ENCODE assay signal across 9 cellular contexts in the genomic region with DNA sequence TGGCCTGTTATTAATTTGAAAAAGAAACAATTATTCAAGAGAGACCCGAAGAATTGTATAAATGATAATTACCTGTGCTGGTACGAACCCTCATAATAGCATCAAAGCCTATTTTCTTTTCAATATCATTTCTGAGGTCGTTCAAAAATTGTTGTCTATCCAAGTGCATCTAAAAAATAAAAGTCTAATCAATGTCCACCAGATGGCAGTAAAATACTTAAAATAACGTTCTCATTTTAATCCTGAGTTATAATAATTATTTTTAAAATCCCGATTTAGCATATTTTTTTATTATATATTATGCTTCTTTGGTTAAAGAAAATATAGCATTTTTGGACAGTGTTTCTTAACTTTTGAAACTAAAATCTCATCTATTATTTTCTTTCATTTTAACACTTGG. TPM values are rescaled to one million over a fixed set of nuclear protein-coding genes. Genes with fewer than 3 reads are reported as not detected.
A peak's percentile ranks its signal among the peaks of the same experiment; 100 is the strongest.
DNase-seq lines count a peak whose midpoint lies in the region; ATAC-seq, FAIRE-seq and TF ChIP-seq lines count a peak whose summit lies in the region.
"Had no signal": no experiment of that assay in that cellular context is flagged by ENCODE, and none has a peak within 500 bp of the region (broad histone marks: within the 10 kb centered on the region; RNA-seq: fewer than 3 reads in every experiment).

No MANE protein-coding gene starts in this region.

- H3K36me3 ChIP-seq in stomach: peaks cover 25 to 87% (median 73%) of the 10 kb centered on the region in 4 donors

- FAIRE-seq in RCC 7860 (lab: Jason Lieb, UNC) (peak; percentile 79), frontal cortex (lab: Jason Lieb, UNC) (peak; percentile 96)

- TF ChIP-seq CTCF in stomach (IDR thresholded peaks at IDR 0.05): peak in 3 of 7 experiments; percentile 35 to 46 (median 46)

- peak overlapping the region in 1 of 4 donors; percentile 4 for H3K4me3 ChIP-seq in stomach

- H3K27ac ChIP-seq in stomach: peak overlapping the region in 3 of 5 donors; percentile 24 to 64 (median 48)

- no peak for TF ChIP-seq EP300 in stomach (IDR thresholded peaks at IDR 0.05)

- H3K4me1 ChIP-seq in stomach: peaks cover 0 to 33% (median 16%) of the 10 kb centered on the region in 4 donors

- ATAC-seq in GM19351 (IDR thresholded peaks at IDR 0.05; ENCODE audit: unreplicated experiment) (no peak), GM19324 (IDR thresholded peaks at IDR 0.05; ENCODE audit: low FRiP score, unreplicated experiment) (no peak)

- DNase-seq in NCI-H146 (lab: John Stamatoyannopoulos, UW) (peak; percentile 4), NCI-H146 treated with DMSO at 0.1 percent for 48 hours (lab: John Stamatoyannopoulos, UW; ENCODE audit: unreplicated experiment) (no peak), RCC 7860 (ENCODE audit: low spot score) (no peak), frontal cortex (ENCODE audit: low spot score in 2 of 2) (peak in 1 of 2 donors; percentile 1), stomach (no peak), OCI-M2 (lab: John Stamatoyannopoulos, UW; ENCODE audit: unreplicated experiment) (no peak)
- DNase-seq: activated CD4-positive, alpha-beta T cell treated with anti-CD3 and anti-CD28 coated beads for 48 hours had no signal

- no peak for TF ChIP-seq POLR2A in stomach (IDR thresholded peaks at IDR 0.05)

- no peaks in the 10 kb centered on the region for H3K27me3 ChIP-seq in stomach

- no peaks in the 10 kb centered on the region for H3K9me3 ChIP-seq in stomach

- intact Hi-C loops in stomach (cut with DNase I; ENCODE audit: low total_unique reads): loop anchor here (10.0 kb wide), 1 partner anchor 234 kb away; no protein-coding TSS in a partner anchor

- WGBS in stomach, 5 donors: 30 to 44% (median 41%) methylated on average over 5 of the region's 5 CpGs

RNA-seq across cellular contexts. Expression of a gene that starts 55.7 kb away (rescaled TPM):
- total RNA-seq in frontal cortex: 18.8 TPM
- 10 to 100 TPM in 3 of 5 donors, 1 to 10 TPM in 2; 1.8 to 71.4 (median 12.5) TPM for total RNA-seq in stomach
- 10 to 100 TPM in 1 of 3 donors, 1 to 10 TPM in 2; 6.8 to 11.2 (median 7.9) TPM for polyA plus RNA-seq in stomach
